In the genomic region with DNA sequence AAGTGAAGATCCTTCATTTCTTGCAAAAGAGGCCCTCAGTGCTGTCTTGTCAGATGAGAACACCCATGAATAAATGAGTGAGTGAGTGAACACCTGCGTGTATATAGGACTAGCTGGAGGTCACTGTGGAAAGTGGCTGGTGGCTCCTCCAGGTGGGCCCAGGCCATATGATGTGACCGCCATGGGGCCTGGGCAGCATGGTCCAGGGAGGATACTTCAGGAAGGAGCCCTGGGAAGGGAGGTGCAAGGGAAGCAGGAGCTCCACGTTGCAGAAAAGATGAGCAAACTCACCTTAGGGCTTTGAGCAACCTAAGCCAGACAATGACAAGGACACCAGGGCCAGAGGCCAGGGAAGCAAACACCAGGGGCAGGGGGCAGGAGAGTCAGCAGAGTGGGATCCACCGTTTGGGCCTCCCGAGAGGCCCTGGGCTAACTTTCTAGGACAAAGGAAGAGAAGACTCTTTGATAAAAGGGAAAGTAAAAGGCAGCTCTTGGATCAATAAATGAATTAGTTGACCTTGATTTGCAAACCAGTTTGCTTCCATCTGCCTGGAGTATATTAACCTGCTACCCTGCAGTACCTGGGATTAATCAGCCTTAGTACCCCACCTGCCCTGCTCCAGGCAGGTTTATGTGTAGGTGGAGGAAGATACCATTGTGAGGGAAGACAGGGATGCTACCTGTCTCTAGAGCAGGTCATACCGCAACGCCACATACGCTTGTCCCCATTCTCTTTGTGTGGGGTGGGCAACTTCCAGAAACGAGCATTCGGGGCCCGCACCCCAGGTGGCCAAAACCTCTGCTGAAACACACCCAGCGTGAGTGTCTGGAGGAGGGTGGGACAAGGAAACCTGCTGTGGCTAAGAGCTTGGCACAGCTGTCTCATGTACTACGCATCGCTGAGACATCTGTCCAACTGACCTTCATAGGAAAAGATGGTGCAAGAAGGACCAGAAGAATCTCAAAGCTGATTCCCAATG, we compare ENCODE assay signal across 18 cellular contexts.
"Had no signal": no experiment of that assay in that cellular context is flagged by ENCODE, and none has a peak within 500 bp of the region (broad histone marks: within the 10 kb centered on the region; RNA-seq: fewer than 3 reads in every experiment).

No MANE protein-coding gene starts in this region.

- H3K4me1 ChIP-seq: breast epithelium, left lung, tibial nerve had no signal

- H3K27ac ChIP-seq: breast epithelium, left lung, ovary, tibial nerve, VCaP had no signal

- FAIRE-seq: astrocyte, keratinocyte had no signal

- DNase-seq: activated CD4-positive, CD25-positive, alpha-beta regulatory T cell treated with anti-CD3 and anti-CD28 coated beads, Interleukin-2, amount 50 U/mL, for 72 hours; activated T-cell treated with anti-CD3 and anti-CD28 coated beads, Interleukin-2, amount 50 U/mL, for 24 hours; effector CD8-positive, alpha-beta T cell; hypothalamus; left lung; naive B cell; stimulated activated CD4-positive, alpha-beta T cell treated with anti-CD3 and anti-CD28 coated beads, Interleukin-1b, Interleukin-23, amount 100 ng/mL, for 48 hours; stimulated activated CD8-positive, alpha-beta memory T cell treated with anti-CD3 and anti-CD28 coated beads, Interleukin-4, amount 100 ng/mL, for 48 hours; stimulated activated naive CD4-positive, alpha-beta T cell; substantia nigra; SW 1271; T-helper 2 cell had no signal

- H3K27me3 ChIP-seq: ovary had no signal

- H3K36me3 ChIP-seq: breast epithelium, left lung, ovary, tibial nerve had no signal

- ATAC-seq: left lung had no signal

- H3K9me3 ChIP-seq: breast epithelium, left lung, ovary, tibial nerve had no signal

- H3K4me3 ChIP-seq: breast epithelium, left lung, ovary, tibial nerve had no signal
